ENCODE assay signal across 19 cellular contexts in genomic region chr5:57598097-57598496, GRCh38.
A peak's percentile ranks its signal among the peaks of the same experiment; 100 is the strongest.
DNase-seq lines count a peak whose midpoint lies in the region; ATAC-seq and TF ChIP-seq lines count a peak whose summit lies in the region.
"Had no signal": no experiment of that assay in that cellular context is flagged by ENCODE, and none has a peak within 500 bp of the region (broad histone marks: within the 10 kb centered on the region; RNA-seq: fewer than 3 reads in every experiment).

No MANE protein-coding gene starts in this region.

- H3K27ac ChIP-seq in muscle layer of duodenum (ENCODE audit: low read length) = peak overlapping the region; percentile 40
- no peak overlapping the region for H3K27ac ChIP-seq in adrenal gland
- H3K27ac ChIP-seq: HL-60 had no signal

- ATAC-seq in sciatic nerve = peak; percentile 36
- ATAC-seq: HepG2 had no signal

- DNase-seq in Ammon's horn (ENCODE audit: low spot score) = peak; percentile 6
- peak; percentile 44 for DNase-seq in NCI-H69 (lab: John Stamatoyannopoulos, UW)
- no peak for DNase-seq in sciatic nerve (ENCODE audit: low spot score)
- no peak for DNase-seq in adrenal gland
- DNase-seq in GM13977 (ENCODE audit: low spot score) = no peak
- no peak for DNase-seq in T-helper 2 cell
- DNase-seq: BE2C, KBM-7, NCI-H1092 treated with DMSO at 0.1 percent for 48 hours, NCI-H1436 treated with DMSO at 0.1 percent for 48 hours, NCI-H1930, NCI-H2227 treated with DMSO at 0.1 percent for 48 hours, NCI-H510A, Right ventricle myocardium superior had no signal

- 80 to 93% (median 87%) methylated on average over 10 of the region's 10 CpGs for WGBS in adrenal gland, 4 donors

- H3K9me3 ChIP-seq in muscle layer of duodenum (ENCODE audit: control insufficient read depth in 1 of 2, low read length in 2 of 2) = no peaks in the 10 kb centered on the region
- no peaks in the 10 kb centered on the region for H3K9me3 ChIP-seq in adrenal gland (replicated peaks in 1 of 3)
- H3K9me3 ChIP-seq: BE2C, HAP-1 had no signal

- H3K4me1 ChIP-seq in muscle layer of duodenum (ENCODE audit: control insufficient read depth in 1 of 2, insufficient read depth in 2 of 2, low read length in 2 of 2) (peaks cover 0 to 5% of the 10 kb centered on the region in 2 donors), adrenal gland (replicated peaks in 1 of 2) (no peaks in the 10 kb centered on the region)
- H3K4me1 ChIP-seq: HAP-1 had no signal

- no peak overlapping the region for H3K4me3 ChIP-seq in muscle layer of duodenum (ENCODE audit: low read depth in 1 of 2, low read length in 2 of 2)
- no peak overlapping the region for H3K4me3 ChIP-seq in adrenal gland
- H3K4me3 ChIP-seq: GM12878, HAP-1 had no signal

- TF ChIP-seq CTCF in adrenal gland (IDR thresholded peaks at IDR 0.05) (no peak), GM13977 (IDR thresholded peaks at IDR 0.05; ENCODE audit: extremely low read depth, insufficient read depth, missing control alignments) (no peak)

- no peak for TF ChIP-seq POLR2A in adrenal gland (IDR thresholded peaks at IDR 0.05)

- H3K36me3 ChIP-seq in muscle layer of duodenum (ENCODE audit: control insufficient read depth in 1 of 2, insufficient read depth in 2 of 2, low read length in 2 of 2) = no peaks in the 10 kb centered on the region
- no peaks in the 10 kb centered on the region for H3K36me3 ChIP-seq in adrenal gland (replicated peaks in 1 of 2)
- H3K36me3 ChIP-seq: BE2C, HAP-1 had no signal

- H3K27me3 ChIP-seq in muscle layer of duodenum (ENCODE audit: low read depth, low read length) (no peaks in the 10 kb centered on the region), adrenal gland (no peaks in the 10 kb centered on the region)
- H3K27me3 ChIP-seq: BE2C had no signal

- intact Hi-C loops in sciatic nerve (cut with DNase I) (no loop called here), adrenal gland (cut with DNase I) (no loop called here)

- in situ Hi-C loops in GM13977 (cut with MboI; ENCODE audit: low pct_unique_long_range_greater_than_20kb, low sequenced_read_pairs, unreplicated experiment) = no loop called here

Comparison
In these comparisons a context has a peak if more than half of its experiments do, and no peak if none do; other contexts are left out.
1. DNase-seq: peak in Ammon's horn (single experiment) and NCI-H69 (single experiment); none in sciatic nerve (single experiment), adrenal gland (0 of 7), GM13977 (single experiment) and T-helper 2 cell (0 of 5).